Comparison of ENCODE assay signal across 25 cellular contexts in the genomic region with DNA sequence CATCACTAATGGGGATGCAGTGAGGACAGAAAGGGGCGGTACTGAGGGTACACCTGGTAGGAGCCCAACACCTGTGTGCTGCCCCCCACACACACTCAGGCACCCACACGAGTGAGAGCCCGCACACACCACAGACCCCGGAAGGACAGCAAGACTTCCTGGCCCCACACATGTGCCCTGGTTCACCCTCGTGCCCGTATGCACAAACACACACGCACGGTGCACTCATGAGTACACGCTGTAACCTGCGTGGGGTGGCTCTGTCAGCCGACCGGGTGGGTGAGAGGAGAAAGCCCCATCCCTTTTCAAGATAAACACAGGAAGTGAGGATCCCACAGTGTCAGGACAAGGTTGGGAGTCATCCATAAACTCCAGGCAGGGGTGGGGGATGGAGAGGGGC.
"Had no signal": no experiment of that assay in that cellular context is flagged by ENCODE, and none has a peak within 500 bp of the region (broad histone marks: within the 10 kb centered on the region; RNA-seq: fewer than 3 reads in every experiment).

No MANE protein-coding gene starts in this region.

- H3K4me3 Mint-ChIP-seq: activated naive CD8-positive, alpha-beta T cell treated with anti-CD3 and anti-CD28 coated beads for 36 hours; stimulated activated memory B cell treated with anti-CD40 and anti-IgM and Interleukin-4, amounts not matched to agents 10 μg/mL and 1 μg/mL and 100 μg/mL, for 72 hours; T-helper 17 cell had no signal

- H3K9me3 Mint-ChIP-seq: activated naive CD8-positive, alpha-beta T cell treated with anti-CD3 and anti-CD28 coated beads for 36 hours had no signal

- H3K27me3 ChIP-seq: vagina had no signal

- H3K36me3 Mint-ChIP-seq: activated naive CD8-positive, alpha-beta T cell treated with anti-CD3 and anti-CD28 coated beads for 36 hours; stimulated activated memory B cell treated with anti-CD40 and anti-IgM and Interleukin-4, amounts not matched to agents 10 μg/mL and 1 μg/mL and 100 μg/mL, for 72 hours had no signal

- H3K36me3 ChIP-seq: cardiac muscle cell, heart right ventricle, left ventricle myocardium inferior, stomach, suprapubic skin, transverse colon, vagina had no signal

- H3K4me1 Mint-ChIP-seq: activated naive CD8-positive, alpha-beta T cell treated with anti-CD3 and anti-CD28 coated beads for 36 hours; T-helper 17 cell had no signal

- FAIRE-seq: small intestine had no signal

- ATAC-seq: stimulated activated memory B cell treated with anti-CD40 and anti-IgM and Interleukin-4, amounts not matched to agents 10 μg/mL and 1 μg/mL and 100 μg/mL, for 72 hours; T-helper 17 cell had no signal

- H3K4me1 ChIP-seq: heart right ventricle, left ventricle myocardium inferior, stomach, suprapubic skin, transverse colon, vagina had no signal

- H3K9me3 ChIP-seq: heart right ventricle, left ventricle myocardium inferior, stomach, suprapubic skin, transverse colon, vagina had no signal

- DNase-seq: activated CD4-positive, alpha-beta T cell treated with anti-CD3 and anti-CD28 coated beads for 4 hours; activated CD4-positive, alpha-beta T cell treated with anti-CD3 and anti-CD28 coated beads, Interleukin-2, amount 50 U/mL, for 48 hours; activated CD4-positive, CD25-positive, alpha-beta regulatory T cell; activated CD8-positive, alpha-beta memory T cell treated with anti-CD3 and anti-CD28 coated beads, Interleukin-2, amount 50 U/mL, for 48 hours; activated naive CD4-positive, alpha-beta T cell treated with Interleukin-2 at 50 U/mL for 16 hours; activated naive CD8-positive, alpha-beta T cell treated with anti-CD3 and anti-CD28 coated beads for 36 hours; activated T-cell treated with anti-CD3 and anti-CD28 coated beads, Interleukin-2, amount 50 U/mL, for 48 hours; amniotic stem cell; dermis blood vessel endothelial cell; effector CD8-positive, alpha-beta T cell; erythroblast; foreskin fibroblast; heart right ventricle; left ventricle myocardium inferior; midbrain; occipital lobe; small intestine; stimulated activated CD4-positive, alpha-beta T cell treated with anti-CD3 and anti-CD28 coated beads, Interleukin-15, amount 100 ng/mL, for 24 hours; stomach; T-helper 17 cell; transverse colon had no signal

- H3K27ac ChIP-seq: cardiac muscle cell, heart right ventricle, left ventricle myocardium inferior, stomach, suprapubic skin, transverse colon, vagina had no signal

- H3K4me3 ChIP-seq: cardiac muscle cell, heart right ventricle, left ventricle myocardium inferior, stomach, suprapubic skin, transverse colon, vagina had no signal

- H3K27ac Mint-ChIP-seq: activated naive CD8-positive, alpha-beta T cell treated with anti-CD3 and anti-CD28 coated beads for 36 hours; stimulated activated memory B cell treated with anti-CD40 and anti-IgM and Interleukin-4, amounts not matched to agents 10 μg/mL and 1 μg/mL and 100 μg/mL, for 72 hours; T-helper 17 cell had no signal
